In the genomic region with DNA sequence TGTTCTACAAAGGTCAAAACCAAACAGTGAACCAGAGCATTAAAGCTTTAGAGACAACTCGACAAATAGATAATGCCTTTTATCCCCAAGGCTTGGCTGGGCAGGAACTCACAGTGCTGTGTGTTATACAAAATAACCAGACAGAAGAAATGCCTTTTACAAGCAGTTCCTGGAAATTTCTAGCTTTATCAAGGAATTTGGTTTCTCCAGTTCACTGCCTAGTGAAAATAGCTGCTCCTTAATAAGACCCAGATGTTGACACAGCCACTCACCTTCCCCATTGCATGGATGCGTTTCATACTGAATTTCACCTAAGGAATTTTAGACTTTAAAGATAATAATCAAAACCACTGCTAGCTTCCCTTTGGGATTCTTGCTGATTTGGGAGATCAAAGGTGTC, we compare ENCODE assay signal across 1 cellular context.
TF ChIP-seq lines count a peak whose summit lies in the region.

No MANE protein-coding gene starts in this region.

TF ChIP-seq in IMR-90, 13 proteins besides CTCF, POLR2A, EP300 and RAD21 (continued from another document):
- no peak for TF ChIP-seq RFX5 (IDR thresholded peaks at IDR 0.05; ENCODE audit: low read depth, low read length)
- no peak for TF ChIP-seq MXI1 (IDR thresholded peaks at IDR 0.05; ENCODE audit: borderline replicate concordance, low read depth, low read length)
- TF ChIP-seq RCOR1 (IDR thresholded peaks at IDR 0.05; ENCODE audit: insufficient replicate concordance, low read length): no peak
- TF ChIP-seq SMC3 (IDR thresholded peaks at IDR 0.05; ENCODE audit: low read depth, low read length): no peak
- no peak for TF ChIP-seq USF2 (IDR thresholded peaks at IDR 0.05; ENCODE audit: low read depth, low read length)
